In the genomic region with DNA sequence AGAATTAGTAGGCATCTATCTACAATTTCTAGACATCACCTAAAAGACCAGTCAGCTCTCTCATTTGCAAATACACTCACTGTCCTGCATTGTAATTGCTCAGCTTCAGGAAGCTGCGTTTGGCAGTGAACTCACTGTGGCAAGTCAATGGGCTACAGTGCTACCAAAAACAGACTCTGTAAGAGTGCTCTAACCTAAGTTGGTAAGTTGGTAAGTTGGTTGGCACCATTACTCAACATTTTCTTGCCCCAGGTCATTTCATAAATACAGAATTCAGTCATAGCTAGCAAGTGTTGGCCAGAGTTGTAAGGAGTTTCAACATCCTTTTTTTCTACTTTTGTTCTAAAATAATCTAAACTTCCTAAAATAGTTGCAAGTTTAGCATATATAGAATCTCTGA, we compare ENCODE assay signal across 22 cellular contexts.
DNase-seq lines count a peak whose midpoint lies in the region; TF ChIP-seq lines count a peak whose summit lies in the region.
"Had no signal": no experiment of that assay in that cellular context is flagged by ENCODE, and none has a peak within 500 bp of the region (broad histone marks: within the 10 kb centered on the region; RNA-seq: fewer than 3 reads in every experiment).

No MANE protein-coding gene starts in this region.

- in situ Hi-C loops in GM13976 (cut with MboI; ENCODE audit: low sequenced_read_pairs, unreplicated experiment) = no loop called here

- H2BK120ac ChIP-seq in neuronal stem cell (ENCODE audit: low read depth, low read length) = no peak overlapping the region

- no peak overlapping the region for H3K4me2 ChIP-seq in neuronal stem cell (ENCODE audit: insufficient read depth, low read length, poor library complexity, severe bottlenecking)
- H3K4me2 ChIP-seq: BLaER1 had no signal

- H3K14ac ChIP-seq in neuronal stem cell (ENCODE audit: low read length) = no peak overlapping the region

- no peak overlapping the region for H2BK12ac ChIP-seq in neuronal stem cell (ENCODE audit: low read length)

- no peak overlapping the region for H3K18ac ChIP-seq in neuronal stem cell (ENCODE audit: low read length)

- no peaks in the 10 kb centered on the region for H3K36me3 ChIP-seq in neuronal stem cell (replicated peaks in 1 of 2; ENCODE audit: control insufficient read depth in 2 of 2, insufficient read depth in 2 of 2, low read length in 2 of 2)
- H3K36me3 ChIP-seq: BLaER1, SJSA1 had no signal

- H3K79me1 ChIP-seq in neuronal stem cell (ENCODE audit: low read depth, low read length) = no peaks in the 10 kb centered on the region

- no peak overlapping the region for H3K27ac ChIP-seq in neuronal stem cell (replicated peaks; ENCODE audit: low read length)
- H3K27ac ChIP-seq: BLaER1, SJSA1 had no signal

- TF ChIP-seq CTCF in GM13976 (IDR thresholded peaks at IDR 0.05; ENCODE audit: borderline replicate concordance, control extremely low read depth, extremely low read depth, insufficient read depth, missing control alignments) = no peak

- no peaks in the 10 kb centered on the region for H3K9me3 ChIP-seq in neuronal stem cell (replicated peaks in 1 of 2; ENCODE audit: control insufficient read depth in 2 of 2, insufficient read depth in 1 of 2, low read depth in 1 of 2, low read length in 2 of 2)
- H3K9me3 ChIP-seq: BLaER1, SJSA1 had no signal

- no peak overlapping the region for H3K4me3 ChIP-seq in neuronal stem cell (ENCODE audit: low read length in 2 of 2)
- H3K4me3 ChIP-seq: BLaER1, SJSA1 had no signal

- no peak overlapping the region for H2BK15ac ChIP-seq in neuronal stem cell (ENCODE audit: low read length)

- no peaks in the 10 kb centered on the region for H3K27me3 ChIP-seq in neuronal stem cell (ENCODE audit: control insufficient read depth in 3 of 3, insufficient read depth in 3 of 3, low read depth in 1 of 3, low read length in 3 of 3)
- H3K27me3 ChIP-seq: BLaER1, SJSA1 had no signal

- H2AK5ac ChIP-seq in neuronal stem cell (ENCODE audit: low read depth, low read length) = no peak overlapping the region

- H3K4ac ChIP-seq in neuronal stem cell (ENCODE audit: low read length) = no peak overlapping the region

- no peak overlapping the region for H2AFZ ChIP-seq in neuronal stem cell (ENCODE audit: low read length)

- H4K91ac ChIP-seq in neuronal stem cell (ENCODE audit: low read depth, low read length, poor library complexity) = no peak overlapping the region

- no peaks in the 10 kb centered on the region for H3K4me1 ChIP-seq in neuronal stem cell (ENCODE audit: control insufficient read depth in 2 of 2, insufficient read depth in 1 of 2, low read depth in 1 of 2, low read length in 2 of 2)
- H3K4me1 ChIP-seq: BLaER1, SJSA1 had no signal

- WGBS in neuronal stem cell (ENCODE audit: extremely low coverage in 2 of 2, insufficient read length in 2 of 2, insufficient replicate concordance in 1 of 2), 2 donors = no CpG with 5 or more reads among the region's 1 CpG

- peak; percentile 17 for DNase-seq in GM13976 (ENCODE audit: low spot score)
- DNase-seq in M059J (ENCODE audit: low read depth) = peak; percentile 41
- DNase-seq in RPMI8226 = peak; percentile 17
- DNase-seq in fibroblast of gingiva (ENCODE audit: low read depth) = peak; percentile 54
- DNase-seq in neuronal stem cell (ENCODE audit: low spot score) = no peak
- no peak for DNase-seq in HPDE6-E6E7 (ENCODE audit: extremely low spot score)
- no peak for DNase-seq in NCI-H82 (lab: John Stamatoyannopoulos, UW)
- DNase-seq: ACHN; CD4-positive, alpha-beta T cell; COR-L47; DMS 273 treated with DMSO at 0.1 percent for 48 hours; DMS79 treated with DMSO at 0.1 percent for 48 hours; H9; HFFc6; Kasumi-1; NCI-H1694; NCI-H2081; NCI-H2171; NCI-H526; T-helper 1 cell had no signal

- H4K8ac ChIP-seq in neuronal stem cell (ENCODE audit: low read depth, low read length) = no peak overlapping the region

- no peak overlapping the region for H2BK5ac ChIP-seq in neuronal stem cell (ENCODE audit: low read length)

- no peak overlapping the region for H3K23ac ChIP-seq in neuronal stem cell (ENCODE audit: low read depth, low read length, poor library complexity)

- no peak overlapping the region for H3K9ac ChIP-seq in neuronal stem cell (ENCODE audit: low read depth, low read length, poor library complexity)
- H3K9ac ChIP-seq: BLaER1 had no signal

Comparison
In these comparisons a context has a peak if more than half of its experiments do, and no peak if none do; other contexts are left out.
1. DNase-seq: peak in GM13976 (single experiment), M059J (single experiment), RPMI8226 (single experiment) and fibroblast of gingiva (single experiment); none in neuronal stem cell (single experiment), HPDE6-E6E7 (single experiment) and NCI-H82 (single experiment).